31 cellular contexts compared by ENCODE assay signal in genomic region chr1:15747378-15747777, GRCh38. TPM values are rescaled to one million over a fixed set of nuclear protein-coding genes. Genes with fewer than 3 reads are reported as not detected.
"Had no signal": no experiment of that assay in that cellular context is flagged by ENCODE, and none has a peak within 500 bp of the region (broad histone marks: within the 10 kb centered on the region; RNA-seq: fewer than 3 reads in every experiment).

No MANE protein-coding gene starts in this region.

- H3K27me3 Mint-ChIP-seq: activated CD4-positive, alpha-beta memory T cell treated with anti-CD3 and anti-CD28 coated beads for 36 hours; activated naive CD8-positive, alpha-beta T cell treated with anti-CD3 and anti-CD28 coated beads, Interleukin-2, amount 10 ng/mL, durations not matched to agents 7 days and 5 days had no signal

- H3K4me3 ChIP-seq: esophagus muscularis mucosa, heart left ventricle, lung, right atrium auricular region, spleen, testis, upper lobe of right lung had no signal

- H3K27me3 ChIP-seq: esophagus muscularis mucosa, foreskin keratinocyte, heart left ventricle, right atrium auricular region, spleen, testis, upper lobe of right lung had no signal

- H2AFZ ChIP-seq: parathyroid adenoma had no signal

- H3K4me1 ChIP-seq: parathyroid adenoma had no signal

- H3K4me3 Mint-ChIP-seq: activated CD4-positive, alpha-beta memory T cell treated with anti-CD3 and anti-CD28 coated beads for 36 hours; activated naive CD4-positive, alpha-beta T cell treated with anti-CD3 and anti-CD28 coated beads for 36 hours; activated naive CD8-positive, alpha-beta T cell treated with anti-CD3 and anti-CD28 coated beads, Interleukin-2, amount 10 ng/mL, durations not matched to agents 7 days and 5 days; activated T-helper 1 cell treated with anti-CD3 and anti-CD28 coated beads, Interleukin-12 subunit alpha, Interleukin-12 subunit beta, Interleukin-2, Interleukin-4 antibody, amounts not matched to agents 30 ng/mL and 10 ng/mL and 1 ng/mL, durations not matched to agents 14 hours and 24 hours and 36 hours; dendritic cell treated with granulocyte-macrophage colony-stimulating factor and Interleukin-4, amounts not matched to agents 40 ng/mL and 50 ng/mL, for 4 days; endodermal cell; mesothelial cell of epicardium; nephron progenitor cell had no signal

- H3K9ac ChIP-seq: parathyroid adenoma had no signal

- H3K36me3 ChIP-seq: esophagus muscularis mucosa, heart left ventricle, right atrium auricular region, spleen, upper lobe of right lung had no signal

- DNase-seq: activated CD4-positive, alpha-beta memory T cell treated with anti-CD3 and anti-CD28 coated beads for 36 hours; activated CD4-positive, alpha-beta T cell treated with anti-CD3 and anti-CD28 coated beads for 4 hours; activated CD8-positive, alpha-beta memory T cell treated with anti-CD3 and anti-CD28 coated beads, Interleukin-2, amount 50 U/mL, for 4 hours; activated effector memory CD4-positive, alpha-beta T cell treated with anti-CD3 and anti-CD28 coated beads, Interleukin-2, amount 50 U/mL, for 16 hours; activated naive CD4-positive, alpha-beta T cell treated with anti-CD3 and anti-CD28 coated beads for 36 hours; activated naive CD8-positive, alpha-beta T cell treated with anti-CD3 and anti-CD28 coated beads, Interleukin-2, amount 10 ng/mL, durations not matched to agents 7 days and 5 days; activated T-cell treated with anti-CD3 and anti-CD28 coated beads, Interleukin-2, amount 50 U/mL, for 1 hour; central memory CD4-positive, alpha-beta T cell; endodermal cell; foreskin keratinocyte; heart left ventricle; kidney glomerular epithelial cell; naive B cell; nephron progenitor cell; spleen; stimulated activated naive CD4-positive, alpha-beta T cell treated with Interleukin-2 at 50 U/mL for 16 hours; testis; upper lobe of right lung had no signal

- H3K79me2 ChIP-seq: parathyroid adenoma had no signal

- ATAC-seq: foreskin keratinocyte, heart left ventricle, left lobe of liver, upper lobe of right lung had no signal

- FAIRE-seq: TTC549 had no signal

- H3K27ac ChIP-seq: esophagus muscularis mucosa, foreskin keratinocyte, heart left ventricle, parathyroid adenoma, right atrium auricular region, testis, upper lobe of right lung, VCaP had no signal

- H3K9me3 ChIP-seq: esophagus muscularis mucosa, heart left ventricle, right atrium auricular region, spleen, testis, upper lobe of right lung had no signal

- H3K9me3 Mint-ChIP-seq: activated CD4-positive, alpha-beta memory T cell treated with anti-CD3 and anti-CD28 coated beads for 36 hours; activated naive CD4-positive, alpha-beta T cell treated with anti-CD3 and anti-CD28 coated beads for 36 hours; activated naive CD8-positive, alpha-beta T cell treated with anti-CD3 and anti-CD28 coated beads, Interleukin-2, amount 10 ng/mL, durations not matched to agents 7 days and 5 days; activated T-helper 1 cell treated with anti-CD3 and anti-CD28 coated beads, Interleukin-12 subunit alpha, Interleukin-12 subunit beta, Interleukin-2, Interleukin-4 antibody, amounts not matched to agents 30 ng/mL and 10 ng/mL and 1 ng/mL, durations not matched to agents 14 hours and 24 hours and 36 hours; dendritic cell treated with granulocyte-macrophage colony-stimulating factor and Interleukin-4, amounts not matched to agents 40 ng/mL and 50 ng/mL, for 4 days; endodermal cell; mesothelial cell of epicardium; naive B cell; nephron progenitor cell had no signal

- H3K36me3 Mint-ChIP-seq: activated CD4-positive, alpha-beta memory T cell treated with anti-CD3 and anti-CD28 coated beads for 36 hours; activated naive CD8-positive, alpha-beta T cell treated with anti-CD3 and anti-CD28 coated beads, Interleukin-2, amount 10 ng/mL, durations not matched to agents 7 days and 5 days; mesothelial cell of epicardium; naive B cell had no signal

- H3K27ac Mint-ChIP-seq: activated CD4-positive, alpha-beta memory T cell treated with anti-CD3 and anti-CD28 coated beads for 36 hours; activated naive CD4-positive, alpha-beta T cell treated with anti-CD3 and anti-CD28 coated beads for 36 hours; activated naive CD8-positive, alpha-beta T cell treated with anti-CD3 and anti-CD28 coated beads, Interleukin-2, amount 10 ng/mL, durations not matched to agents 7 days and 5 days; activated T-helper 1 cell treated with anti-CD3 and anti-CD28 coated beads, Interleukin-12 subunit alpha, Interleukin-12 subunit beta, Interleukin-2, Interleukin-4 antibody, amounts not matched to agents 30 ng/mL and 10 ng/mL and 1 ng/mL, durations not matched to agents 14 hours and 24 hours and 36 hours; dendritic cell treated with granulocyte-macrophage colony-stimulating factor and Interleukin-4, amounts not matched to agents 40 ng/mL and 50 ng/mL, for 4 days; mesothelial cell of epicardium; nephron progenitor cell had no signal

- H3K4me1 Mint-ChIP-seq: activated naive CD8-positive, alpha-beta T cell treated with anti-CD3 and anti-CD28 coated beads, Interleukin-2, amount 10 ng/mL, durations not matched to agents 7 days and 5 days; endodermal cell had no signal

RNA-seq across cellular contexts. Expression of gene TMEM82, which starts 5.1 kb away (rescaled TPM):
- total RNA-seq: activated CD4-positive, alpha-beta memory T cell treated with anti-CD3 and anti-CD28 coated beads for 36 hours; activated CD8-positive, alpha-beta memory T cell treated with anti-CD3 and anti-CD28 coated beads for 36 hours; activated naive CD4-positive, alpha-beta T cell treated with anti-CD3 and anti-CD28 coated beads for 36 hours; activated naive CD8-positive, alpha-beta T cell treated with anti-CD3 and anti-CD28 coated beads, Interleukin-2, amount 10 ng/mL, durations not matched to agents 7 days and 5 days; activated T-helper 1 cell treated with anti-CD3 and anti-CD28 coated beads, Interleukin-12 subunit alpha, Interleukin-12 subunit beta, Interleukin-2, Interleukin-4 antibody, amounts not matched to agents 30 ng/mL and 10 ng/mL and 1 ng/mL, durations not matched to agents 14 hours and 24 hours and 36 hours; esophagus muscularis mucosa; foreskin keratinocyte; heart left ventricle; lung; mesothelial cell of epicardium; pulmonary artery endothelial cell; right atrium auricular region; spleen; T-helper 1 cell treated with Interleukin-12 subunit alpha and Interleukin-12 subunit beta and Interleukin-4 antibody, amounts not matched to agents 30 ng/mL and 1 ng/mL, for 36 hours; testis; upper lobe of right lung had no signal
- polyA plus RNA-seq: foreskin keratinocyte, heart left ventricle, lung, spleen had no signal

RNA-seq across cellular contexts. Expression of gene FBLIM1, which starts 11.2 kb away (rescaled TPM):
- total RNA-seq: activated CD8-positive, alpha-beta memory T cell treated with anti-CD3 and anti-CD28 coated beads for 36 hours; activated naive CD4-positive, alpha-beta T cell treated with anti-CD3 and anti-CD28 coated beads for 36 hours; activated T-helper 1 cell treated with anti-CD3 and anti-CD28 coated beads, Interleukin-12 subunit alpha, Interleukin-12 subunit beta, Interleukin-2, Interleukin-4 antibody, amounts not matched to agents 30 ng/mL and 10 ng/mL and 1 ng/mL, durations not matched to agents 14 hours and 24 hours and 36 hours; T-helper 1 cell treated with Interleukin-12 subunit alpha and Interleukin-12 subunit beta and Interleukin-4 antibody, amounts not matched to agents 30 ng/mL and 1 ng/mL, for 36 hours had no signal
